1 cellular context compared by ENCODE assay signal in genomic region chr12:71621938-71622337, GRCh38.
A peak's percentile ranks its signal among the peaks of the same experiment; 100 is the strongest.
TF ChIP-seq lines count a peak whose summit lies in the region.

No MANE protein-coding gene starts in this region.

TF ChIP-seq in HEK293, 187 proteins besides CTCF, POLR2A, EP300 and RAD21 (continued from another document):
- TF ChIP-seq PRDM10 (tag by site-specific recombination; IDR thresholded peaks at IDR 0.05) (no peak), SCRT2 (tag by site-specific recombination; IDR thresholded peaks at IDR 0.05) (peak; percentile 82)
